1 cellular context compared by ENCODE assay signal in the genomic region with DNA sequence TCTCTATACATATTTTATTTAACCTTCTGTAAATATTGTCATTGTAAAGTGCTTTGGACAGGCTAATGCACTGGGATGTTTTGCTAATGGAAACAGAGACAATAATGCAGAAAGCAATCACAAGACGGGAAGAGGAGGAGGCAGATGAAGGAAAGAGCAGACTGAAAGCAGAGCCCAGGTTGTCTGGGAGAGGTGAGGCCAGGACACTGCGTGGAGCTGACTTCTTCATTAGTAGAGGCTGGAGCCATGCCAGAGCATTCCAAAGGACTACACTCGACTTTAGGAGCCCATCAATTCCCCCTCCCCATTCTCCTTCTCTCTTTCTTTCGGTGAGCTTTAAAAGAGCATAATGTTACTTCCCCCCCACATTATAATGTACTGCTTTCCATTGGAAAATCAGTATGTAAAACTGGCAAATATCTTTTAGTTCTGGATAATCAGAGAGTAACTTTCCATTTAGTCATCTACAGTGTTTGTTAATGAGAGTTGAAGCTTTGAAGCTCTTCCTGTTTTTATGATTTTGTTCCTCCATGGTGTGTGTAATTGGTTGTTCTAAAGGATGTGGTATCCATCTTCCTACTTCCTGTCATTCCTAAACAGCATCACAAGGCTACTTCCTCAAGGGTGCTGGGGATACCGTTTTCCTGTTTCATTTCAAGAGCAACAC.
A peak's percentile ranks its signal among the peaks of the same experiment; 100 is the strongest.
TF ChIP-seq lines count a peak whose summit lies in the region.

No MANE protein-coding gene starts in this region.

TF ChIP-seq in HEK293, 187 proteins besides CTCF, POLR2A, EP300 and RAD21:
- peak; percentile 42; the same call in 1 of the 2 replicates for TF ChIP-seq PRDM10 (tag by site-specific recombination; IDR thresholded peaks at IDR 0.05)
- TF ChIP-seq ZNF394 (tag by site-specific recombination; IDR thresholded peaks at IDR 0.05; ENCODE audit: borderline replicate concordance) = no peak
- no peak for TF ChIP-seq SP7 (tag by site-specific recombination; IDR thresholded peaks at IDR 0.05)
- no peak for TF ChIP-seq ZNF501 (tag by site-specific recombination; IDR thresholded peaks at IDR 0.05)
- TF ChIP-seq ZNF670 (tag by site-specific recombination; IDR thresholded peaks at IDR 0.05; ENCODE audit: low read depth) = no peak
- TF ChIP-seq EGR2 (tag by site-specific recombination; IDR thresholded peaks at IDR 0.05; ENCODE audit: low read depth) = no peak
